In genomic region chr2:195056001-195056400, GRCh38 we compare ENCODE assay signal across 20 cellular contexts.
"Had no signal": no experiment of that assay in that cellular context is flagged by ENCODE, and none has a peak within 500 bp of the region (broad histone marks: within the 10 kb centered on the region; RNA-seq: fewer than 3 reads in every experiment).

No MANE protein-coding gene starts in this region.

- DNase-seq: dermis blood vessel endothelial cell; esophagus squamous epithelium; foreskin fibroblast; glutamatergic neuron; islet precursor cell; mammary epithelial cell; naive thymus-derived CD4-positive, alpha-beta T cell; nephron progenitor cell; right lobe of liver; spleen; stimulated activated CD4-positive, alpha-beta T cell treated with anti-CD3 and anti-CD28 coated beads, Interleukin-15, amount 100 ng/mL, for 24 hours; stimulated activated CD4-positive, alpha-beta T cell treated with anti-CD3 and anti-CD28 coated beads, Interleukin-2, amount 100 ng/mL, for 24 hours; stimulated activated CD4-positive, alpha-beta T cell treated with anti-CD3 and anti-CD28 coated beads, Interleukin-4, amount 100 ng/mL, for 4 hours; stimulated activated naive B cell treated with anti-CD40 and anti-IgM and Interleukin-4, amounts not matched to agents 10 μg/mL and 1 μg/mL and 100 μg/mL, for 72 hours; stimulated activated naive CD8-positive, alpha-beta T cell treated with anti-CD3 and anti-CD28 coated beads, Interleukin-15, amount 100 ng/mL, for 72 hours; testis; transverse colon had no signal

- H3K36me3 ChIP-seq: esophagus squamous epithelium, gastroesophageal sphincter, prostate gland, right lobe of liver, spleen, transverse colon had no signal

- H3K4me3 ChIP-seq: esophagus squamous epithelium, gastroesophageal sphincter, prostate gland, right lobe of liver, spleen, testis, transverse colon had no signal

- H3K27me3 ChIP-seq: esophagus squamous epithelium, gastroesophageal sphincter, right lobe of liver, spleen, testis, transverse colon had no signal

- H3K79me2 ChIP-seq: parathyroid adenoma had no signal

- H3K9me3 ChIP-seq: esophagus squamous epithelium, gastroesophageal sphincter, prostate gland, right lobe of liver, spleen, testis, transverse colon had no signal

- H3K27ac ChIP-seq: esophagus squamous epithelium, gastroesophageal sphincter, parathyroid adenoma, prostate gland, right lobe of liver, spleen, testis, transverse colon had no signal

- H2AFZ ChIP-seq: parathyroid adenoma had no signal

- H3K9ac ChIP-seq: parathyroid adenoma had no signal

- H3K4me1 ChIP-seq: esophagus squamous epithelium, gastroesophageal sphincter, parathyroid adenoma, prostate gland, right lobe of liver, spleen, testis, transverse colon had no signal
